8 cellular contexts compared by ENCODE assay signal in genomic region chrX:49040376-49040955, GRCh38. TPM values are rescaled to one million over a fixed set of nuclear protein-coding genes. Genes with fewer than 3 reads are reported as not detected.
A peak's percentile ranks its signal among the peaks of the same experiment; 100 is the strongest.
DNase-seq lines count a peak whose midpoint lies in the region; ATAC-seq, FAIRE-seq and TF ChIP-seq lines count a peak whose summit lies in the region.

No MANE protein-coding gene starts in this region.

- peak overlapping the region; percentile 86 for H3K27ac Mint-ChIP-seq in activated naive CD4-positive, alpha-beta T cell treated with anti-CD3 and anti-CD28 coated beads, Interleukin-2, amount 10 ng/mL, durations not matched to agents 7 days and 5 days
- peak overlapping the region; percentile 99 for H3K27ac Mint-ChIP-seq in type B pancreatic cell

- ATAC-seq in GM12878 (no peak), GM19463 (IDR thresholded peaks at IDR 0.05; ENCODE audit: unreplicated experiment) (no peak), sciatic nerve (no peak)

- RAD21 ChIA-PET in GM12878 (lab: Charles Lee; ENCODE audit: unreplicated experiment): interaction anchor here (2.2 kb wide), 1 partner anchor 38 kb away, joined by 9 read pairs; the partner anchor contains the start of gene GRIPAP1

- peaks cover 48% of the 10 kb centered on the region for H3K4me1 Mint-ChIP-seq in activated naive CD4-positive, alpha-beta T cell treated with anti-CD3 and anti-CD28 coated beads, Interleukin-2, amount 10 ng/mL, durations not matched to agents 7 days and 5 days
- peaks cover 17% of the 10 kb centered on the region for H3K4me1 Mint-ChIP-seq in type B pancreatic cell (ENCODE audit: unreplicated experiment)

- no peak for TF ChIP-seq EP300 in GM12878 (IDR thresholded peaks at IDR 0.05; ENCODE audit: borderline replicate concordance in 1 of 2, control insufficient read depth in 1 of 2, low read depth in 2 of 2, low read length in 2 of 2)

- H3K27ac ChIP-seq in GM12878 (ENCODE audit: control insufficient read depth, insufficient read depth) (0 out of 2 replicates have a peak overlapping the region, but pooled peaks have one; percentile 22), liver (ENCODE audit: low read depth in 1 of 2, low read length in 2 of 2) (peak overlapping the region; percentile 77 to 96)

- peaks cover 19% of the 10 kb centered on the region for H3K36me3 Mint-ChIP-seq in activated naive CD4-positive, alpha-beta T cell treated with anti-CD3 and anti-CD28 coated beads, Interleukin-2, amount 10 ng/mL, durations not matched to agents 7 days and 5 days
- H3K36me3 Mint-ChIP-seq in type B pancreatic cell: peaks cover 13% of the 10 kb centered on the region

- H3K79me2 ChIP-seq in GM12878 (ENCODE audit: control insufficient read depth, insufficient read depth, low read length): peaks cover 29% of the 10 kb centered on the region

- H3K27me3 ChIP-seq in GM12878 (replicated peaks in 1 of 2; ENCODE audit: control insufficient read depth in 2 of 2, insufficient read depth in 2 of 2, low read length in 1 of 2) (no peaks in the 10 kb centered on the region), liver (ENCODE audit: control insufficient read depth in 4 of 4, insufficient read depth in 4 of 4, low read length in 3 of 4) (no peaks in the 10 kb centered on the region)

- H3K27me3 Mint-ChIP-seq in activated naive CD4-positive, alpha-beta T cell treated with anti-CD3 and anti-CD28 coated beads, Interleukin-2, amount 10 ng/mL, durations not matched to agents 7 days and 5 days: no peaks in the 10 kb centered on the region
- no peaks in the 10 kb centered on the region for H3K27me3 Mint-ChIP-seq in type B pancreatic cell

- CTCF ChIA-PET in activated naive CD4-positive, alpha-beta T cell treated with anti-CD3 and anti-CD28 coated beads, Interleukin-2, amount 10 ng/mL, durations not matched to agents 7 days and 5 days (lab: Charles Lee): interaction anchor here (0.8 kb wide), 1 partner anchor 87 kb away, joined by 4 read pairs; no protein-coding TSS in a partner anchor
- CTCF ChIA-PET in GM12878 (lab: Yijun Ruan, JAX): interaction anchor here (0.8 to 1.5 kb wide), 3 partner anchors 13 to 82 kb away, joined by 3 to 4 read pairs (median 3); no protein-coding TSS in a partner anchor

- TF ChIP-seq CTCF in GM12878 (IDR thresholded peaks at IDR 0.05 in 2 of 3, conservative IDR thresholded peaks at IDR 0.05 in 1 of 3; ENCODE audit: control insufficient read depth in 2 of 3, extremely low read depth in 1 of 3, insufficient read depth in 1 of 3, low read depth in 3 of 3, low read length in 3 of 3) (no peak), liver (IDR thresholded peaks at IDR 0.05; ENCODE audit: low read depth, low read length, missing input control) (no peak), type B pancreatic cell (conservative IDR thresholded peaks at IDR 0.05) (no peak)

- H3K4me1 ChIP-seq in GM12878 (ENCODE audit: control insufficient read depth, insufficient read depth, low read length) (peaks cover 5% of the 10 kb centered on the region; the same call in 1 of the 2 replicates), liver (ENCODE audit: control insufficient read depth in 4 of 4, insufficient read depth in 4 of 4, low read length in 3 of 4) (peaks cover 5 to 24% (median 12%) of the 10 kb centered on the region in 4 donors)

- intact Hi-C loops in GM12878 (cut with micrococcal nuclease; ENCODE audit: unreplicated experiment) (loop anchor here (5.0 kb wide), 5 partner anchors 38 to 408 kb away; partner anchors contain the start of genes GRIPAP1, HDAC6, PIM2 and PQBP1), sciatic nerve (cut with DNase I) (no loop called here)

- H3K4me3 Mint-ChIP-seq in activated naive CD4-positive, alpha-beta T cell treated with anti-CD3 and anti-CD28 coated beads, Interleukin-2, amount 10 ng/mL, durations not matched to agents 7 days and 5 days: peak overlapping the region; percentile 47
- H3K4me3 Mint-ChIP-seq in type B pancreatic cell: peak overlapping the region; percentile 93

- TF ChIP-seq POLR2A in GM12878 (IDR thresholded peaks at IDR 0.05; ENCODE audit: low read depth, low read length): no peak
- TF ChIP-seq POLR2A in erythroblast (IDR thresholded peaks at IDR 0.05; ENCODE audit: low read length): no peak

- H3K9me3 Mint-ChIP-seq in activated naive CD4-positive, alpha-beta T cell treated with anti-CD3 and anti-CD28 coated beads, Interleukin-2, amount 10 ng/mL, durations not matched to agents 7 days and 5 days: no peaks in the 10 kb centered on the region
- H3K9me3 Mint-ChIP-seq in type B pancreatic cell: no peaks in the 10 kb centered on the region

- no peak overlapping the region for H2AFZ ChIP-seq in GM12878 (ENCODE audit: control insufficient read depth, low read depth, low read length)

- peak overlapping the region; percentile 30 for H3K4me2 ChIP-seq in GM12878 (ENCODE audit: control insufficient read depth, insufficient read depth)

- no peak for FAIRE-seq in GM12878 (lab: Jason Lieb, UNC)

- H3K9me3 ChIP-seq in GM12878 (replicated peaks; ENCODE audit: control insufficient read depth, insufficient read depth, low read length) (no peaks in the 10 kb centered on the region), liver (ENCODE audit: control insufficient read depth in 4 of 4, low read length in 3 of 4) (no peaks in the 10 kb centered on the region)

- POLR2A ChIA-PET in GM12878 (lab: Charles Lee): interaction anchor here (0.8 kb wide), 1 partner anchor 46 kb away, joined by 4 read pairs; no protein-coding TSS in a partner anchor

- BruUV-seq in GM12878 (replicated peaks; lab: Mats Ljungman, UMichigan): no TSS peak

- H3K36me3 ChIP-seq in GM12878 (ENCODE audit: control insufficient read depth in 2 of 2, insufficient read depth in 2 of 2, low read length in 1 of 2) (peaks cover 2 to 5% of the 10 kb centered on the region in 2 experiments; a peak in 2 of 4 replicates), liver (ENCODE audit: control insufficient read depth in 4 of 4, insufficient read depth in 3 of 4, low read depth in 1 of 4, low read length in 3 of 4) (peaks cover 5 to 14% (median 12%) of the 10 kb centered on the region in 4 donors)

- H3K4me3 ChIP-seq in GM12878: peak overlapping the region; percentile 17; the same call in 1 of the 2 replicates
- peak overlapping the region in 1 of 3 donors; percentile 28 for H3K4me3 ChIP-seq in liver (ENCODE audit: low read depth in 1 of 3, low read length in 3 of 3)

- H4K20me1 ChIP-seq in GM12878 (ENCODE audit: control insufficient read depth, insufficient read depth): no peaks in the 10 kb centered on the region

- DNase-seq in activated naive CD4-positive, alpha-beta T cell treated with anti-CD3 and anti-CD28 coated beads, Interleukin-2, amount 10 ng/mL, durations not matched to agents 7 days and 5 days: no peak
- no peak for DNase-seq in activated naive CD4-positive, alpha-beta T cell treated with anti-CD3 and anti-CD28 coated beads, Interleukin-2, amount 50 U/mL, for 16 hours
- DNase-seq in GM12878 (ENCODE audit: low read depth, low spot score): no peak
- DNase-seq in type B pancreatic cell (ENCODE audit: extremely low spot score, unreplicated experiment): no peak
- no peak for DNase-seq in sciatic nerve (ENCODE audit: low spot score)
- DNase-seq in erythroblast (lab: John Stamatoyannopoulos, UW): no peak

- no peak overlapping the region; the same call in 1 of the 2 replicates for H3K9ac ChIP-seq in GM12878 (ENCODE audit: control insufficient read depth, insufficient read depth, low read length)
- H3K9ac ChIP-seq in liver (ENCODE audit: low read depth in 1 of 2, low read length in 2 of 2): no peak overlapping the region

- TF ChIP-seq RAD21 in GM12878 (IDR thresholded peaks at IDR 0.05; ENCODE audit: insufficient read depth, low read depth, low read length) (no peak), liver (IDR thresholded peaks at IDR 0.05) (no peak)

- SMC1A ChIA-PET in GM12878 (lab: Charles Lee; ENCODE audit: uncharacterized antibody, unreplicated experiment): no interaction called here

- in situ Hi-C loops in GM12878 (cut with MboI): loop anchor here (5.0 kb wide), 1 partner anchor 73 kb away; no protein-coding TSS in a partner anchor

- 69% methylated on average over 7 of the region's 7 CpGs for WGBS in GM12878 (ENCODE audit: insufficient coverage, insufficient replicate concordance, low lambda C conversion rate, missing lambda C conversion rate)
- 34% methylated on average over 7 of the region's 7 CpGs for WGBS in liver

RNA-seq across cellular contexts. Expression of gene TFE3, which starts 2.7 kb away (rescaled TPM):
- total RNA-seq in GM12878 (2013; cell fraction: nucleolus; rRNA removed): 22.2 and 22.9 TPM in 2 replicates
- total RNA-seq in GM12878 (2014; rRNA removed) (16.8 and 17.9 TPM in 2 replicates), GM12878 (2014; rRNA removed; fragmentation: Illumina TruSeq; extraction: Trizol) (9.2 and 10.3 TPM in 2 replicates), GM12878 (2021) (16.7 and 18.0 TPM in 2 replicates), liver (10 to 100 TPM in 1 of 2 donors, 1 to 10 TPM in 1; 9.5 to 17.1 TPM), type B pancreatic cell (ENCODE audit: low replicate concordance) (29.6 and 53.9 TPM in 2 replicates), sciatic nerve (69.0 TPM)
- polyA plus RNA-seq in GM12878 (2011; ENCODE audit: low read depth): 7.9 TPM
- polyA plus RNA-seq in GM12878 (2011; rRNA removed) (5.3 and 8.2 TPM in 2 replicates), GM12878 (2014; fragmentation: Illumina TruSeq; extraction: Trizol) (11.4 and 16.1 TPM in 2 replicates), GM12878 (2014; fragmentation: Nextera tagmentation; extraction: Ambion mirVana) (1 to 10 TPM; 3.5 TPM), GM12878 (2014; rRNA removed) (19.5 and 20.4 TPM in 2 replicates), GM12878 (2016; fragmentation: Nextera tagmentation; extraction: Ambion mirVana) (10 to 100 TPM; 10.6 to 12.5 TPM), liver (10 to 100 TPM in 1 of 2 donors, 1 to 10 TPM in 1; 8.6 to 22.4 TPM)
- polyA plus RNA-seq in GM12878 (2011; cell fraction: cytosol; rRNA removed): 13.1 and 15.0 TPM in 2 replicates
- 9.9 and 16.2 TPM in 2 replicates for polyA plus RNA-seq in GM12878 (2011; cell fraction: nucleus; rRNA removed)
- polyA plus RNA-seq in GM12878 (2012): 21.7 and 21.9 TPM in 2 replicates
- polyA minus RNA-seq in GM12878 (2011; rRNA and poly(A)+ RNA removed): 14.9 and 19.3 TPM in 2 replicates
- polyA minus RNA-seq in GM12878 (2011; cell fraction: cytosol; rRNA and poly(A)+ RNA removed): 8.5 and 9.1 TPM in 2 replicates
- polyA minus RNA-seq in GM12878 (2011; cell fraction: nucleus; rRNA and poly(A)+ RNA removed): 7.3 and 12.6 TPM in 2 replicates

RNA-seq across cellular contexts. Expression of gene CCDC120, which starts 18.3 kb away (rescaled TPM):
- 0.15 and 0.77 TPM in 2 replicates for total RNA-seq in GM12878 (2013; cell fraction: nucleolus; rRNA removed)
- total RNA-seq in GM12878 (2014; rRNA removed) (0.56 and 0.65 TPM in 2 replicates), GM12878 (2014; rRNA removed; fragmentation: Illumina TruSeq; extraction: Trizol) (0.41 and 0.45 TPM in 2 replicates), GM12878 (2021) (3.7 and 4.1 TPM in 2 replicates), liver (1 to 10 TPM; 1.0 to 1.9 TPM), type B pancreatic cell (ENCODE audit: low replicate concordance) (25.3 and 48.6 TPM in 2 replicates), sciatic nerve (7.9 TPM)
- 2.2 TPM for polyA plus RNA-seq in GM12878 (2011; ENCODE audit: low read depth)
- polyA plus RNA-seq in GM12878 (2011; rRNA removed) (0.03 and 0.11 TPM in 2 replicates), GM12878 (2014; fragmentation: Illumina TruSeq; extraction: Trizol) (1.4 and 2.1 TPM in 2 replicates), GM12878 (2014; fragmentation: Nextera tagmentation; extraction: Ambion mirVana) (under 1 TPM; 0.18 to 0.27 TPM), GM12878 (2014; rRNA removed) (2.5 and 3.2 TPM in 2 replicates), GM12878 (2016; fragmentation: Nextera tagmentation; extraction: Ambion mirVana) (1 to 10 TPM in 1 of 2 experiments, under 1 TPM in 1; 0.95 to 1.2 TPM), liver (1 to 10 TPM; 1.3 to 3.4 TPM)
- 0.07 and 0.13 TPM in 2 replicates for polyA plus RNA-seq in GM12878 (2011; cell fraction: cytosol; rRNA removed)
- 0.30 and 0.38 TPM in 2 replicates for polyA plus RNA-seq in GM12878 (2011; cell fraction: nucleus; rRNA removed)
- 2.8 and 4.3 TPM in 2 replicates for polyA plus RNA-seq in GM12878 (2012)
- not detected in 2 replicates for polyA minus RNA-seq in GM12878 (2011; rRNA and poly(A)+ RNA removed)
- polyA minus RNA-seq in GM12878 (2011; cell fraction: cytosol; rRNA and poly(A)+ RNA removed): not detected in 2 replicates
- polyA minus RNA-seq in GM12878 (2011; cell fraction: nucleus; rRNA and poly(A)+ RNA removed): 0.29 TPM in 1 of 2 replicates, not detected in the other

RNA-seq across cellular contexts. Expression of gene PRAF2, which starts 33.3 kb away (rescaled TPM):
- 2.0 and 2.4 TPM in 2 replicates for total RNA-seq in GM12878 (2013; cell fraction: nucleolus; rRNA removed)
- total RNA-seq in GM12878 (2014; rRNA removed): 4.7 and 5.7 TPM in 2 replicates
- total RNA-seq in GM12878 (2014; rRNA removed; fragmentation: Illumina TruSeq; extraction: Trizol): 2.0 and 2.6 TPM in 2 replicates
- 11.1 and 11.6 TPM in 2 replicates for total RNA-seq in GM12878 (2021)
- 5.2 TPM for polyA plus RNA-seq in GM12878 (2011; ENCODE audit: low read depth)
- polyA plus RNA-seq in GM12878 (2011; rRNA removed): 0.49 and 0.80 TPM in 2 replicates
- 1.0 TPM in 2 replicates for polyA plus RNA-seq in GM12878 (2011; cell fraction: cytosol; rRNA removed)
- 4.9 and 6.0 TPM in 2 replicates for polyA plus RNA-seq in GM12878 (2011; cell fraction: nucleus; rRNA removed)
- 10.1 and 10.5 TPM in 2 replicates for polyA plus RNA-seq in GM12878 (2012)
- 11.8 and 16.2 TPM in 2 replicates for polyA plus RNA-seq in GM12878 (2014; fragmentation: Illumina TruSeq; extraction: Trizol)
- polyA plus RNA-seq in GM12878 (2014; fragmentation: Nextera tagmentation; extraction: Ambion mirVana): 1 to 10 TPM; 2.8 to 4.6 TPM
- 7.7 and 9.4 TPM in 2 replicates for polyA plus RNA-seq in GM12878 (2014; rRNA removed)
- 10 to 100 TPM; 13.6 to 16.7 TPM for polyA plus RNA-seq in GM12878 (2016; fragmentation: Nextera tagmentation; extraction: Ambion mirVana)
- 0.72 TPM in 1 of 2 replicates, not detected in the other for polyA minus RNA-seq in GM12878 (2011; rRNA and poly(A)+ RNA removed)
- not detected in 2 replicates for polyA minus RNA-seq in GM12878 (2011; cell fraction: cytosol; rRNA and poly(A)+ RNA removed)
- polyA minus RNA-seq in GM12878 (2011; cell fraction: nucleus; rRNA and poly(A)+ RNA removed): 1.6 and 1.7 TPM in 2 replicates
- total RNA-seq in liver: 1 to 10 TPM; 1.4 to 2.1 TPM
- 1 to 10 TPM; 5.7 to 8.2 TPM for polyA plus RNA-seq in liver
- 10.0 and 29.7 TPM in 2 replicates for total RNA-seq in type B pancreatic cell (ENCODE audit: low replicate concordance)
- total RNA-seq in sciatic nerve: 29.6 TPM

RNA-seq across cellular contexts. Expression of gene GRIPAP1, which starts 38.4 kb away (rescaled TPM):
- 49.1 and 53.3 TPM in 2 replicates for total RNA-seq in GM12878 (2013; cell fraction: nucleolus; rRNA removed)
- total RNA-seq in GM12878 (2014; rRNA removed) (17.2 and 17.5 TPM in 2 replicates), GM12878 (2014; rRNA removed; fragmentation: Illumina TruSeq; extraction: Trizol) (21.5 and 21.6 TPM in 2 replicates), GM12878 (2021) (37.7 and 44.7 TPM in 2 replicates), liver (10 to 100 TPM; 14.1 to 21.3 TPM), type B pancreatic cell (ENCODE audit: low replicate concordance) (43.3 and 54.7 TPM in 2 replicates), sciatic nerve (53.5 TPM)
- 28.8 TPM for polyA plus RNA-seq in GM12878 (2011; ENCODE audit: low read depth)
- polyA plus RNA-seq in GM12878 (2011; rRNA removed) (37.6 and 40.7 TPM in 2 replicates), GM12878 (2014; fragmentation: Illumina TruSeq; extraction: Trizol) (25.7 and 29.6 TPM in 2 replicates), GM12878 (2014; fragmentation: Nextera tagmentation; extraction: Ambion mirVana) (1 to 10 TPM; 4.2 to 4.9 TPM), GM12878 (2014; rRNA removed) (35.2 TPM in 2 replicates), GM12878 (2016; fragmentation: Nextera tagmentation; extraction: Ambion mirVana) (10 to 100 TPM; 24.9 to 26.7 TPM), liver (10 to 100 TPM; 15.4 to 17.3 TPM)
- 29.1 and 32.9 TPM in 2 replicates for polyA plus RNA-seq in GM12878 (2011; cell fraction: cytosol; rRNA removed)
- 111 and 130 TPM in 2 replicates for polyA plus RNA-seq in GM12878 (2011; cell fraction: nucleus; rRNA removed)
- 39.8 and 54.3 TPM in 2 replicates for polyA plus RNA-seq in GM12878 (2012)
- 25.2 and 28.9 TPM in 2 replicates for polyA minus RNA-seq in GM12878 (2011; rRNA and poly(A)+ RNA removed)
- 8.0 and 11.7 TPM in 2 replicates for polyA minus RNA-seq in GM12878 (2011; cell fraction: cytosol; rRNA and poly(A)+ RNA removed)
- 19.5 and 29.8 TPM in 2 replicates for polyA minus RNA-seq in GM12878 (2011; cell fraction: nucleus; rRNA and poly(A)+ RNA removed)

RNA-seq across cellular contexts. Expression of gene WDR45, which starts 39.2 kb away (rescaled TPM):
- 51.2 and 54.7 TPM in 2 replicates for total RNA-seq in GM12878 (2013; cell fraction: nucleolus; rRNA removed)
- total RNA-seq in GM12878 (2014; rRNA removed) (14.9 and 20.4 TPM in 2 replicates), GM12878 (2014; rRNA removed; fragmentation: Illumina TruSeq; extraction: Trizol) (12.5 and 12.7 TPM in 2 replicates), GM12878 (2021) (19.7 and 20.8 TPM in 2 replicates), liver (10 to 100 TPM; 28.0 to 47.9 TPM), type B pancreatic cell (ENCODE audit: low replicate concordance) (45.5 and 53.3 TPM in 2 replicates), sciatic nerve (70.9 TPM)
- polyA plus RNA-seq in GM12878 (2011; ENCODE audit: low read depth): 64.5 TPM
- polyA plus RNA-seq in GM12878 (2011; rRNA removed) (18.2 and 29.8 TPM in 2 replicates), GM12878 (2014; fragmentation: Illumina TruSeq; extraction: Trizol) (18.6 and 19.7 TPM in 2 replicates), GM12878 (2014; fragmentation: Nextera tagmentation; extraction: Ambion mirVana) (10 to 100 TPM in 1 of 2 experiments, 1 to 10 TPM in 1; 5.9 to 10.3 TPM), GM12878 (2014; rRNA removed) (29.7 and 30.9 TPM in 2 replicates), GM12878 (2016; fragmentation: Nextera tagmentation; extraction: Ambion mirVana) (10 to 100 TPM; 22.1 to 25.4 TPM), liver (10 to 100 TPM; 51.2 to 60.7 TPM)
- 37.2 and 45.7 TPM in 2 replicates for polyA plus RNA-seq in GM12878 (2011; cell fraction: cytosol; rRNA removed)
- 141 and 162 TPM in 2 replicates for polyA plus RNA-seq in GM12878 (2011; cell fraction: nucleus; rRNA removed)
- polyA plus RNA-seq in GM12878 (2012): 21.5 and 32.2 TPM in 2 replicates
- 37.1 and 54.6 TPM in 2 replicates for polyA minus RNA-seq in GM12878 (2011; rRNA and poly(A)+ RNA removed)
- polyA minus RNA-seq in GM12878 (2011; cell fraction: cytosol; rRNA and poly(A)+ RNA removed): 9.1 and 13.9 TPM in 2 replicates
- 33.4 and 43.1 TPM in 2 replicates for polyA minus RNA-seq in GM12878 (2011; cell fraction: nucleus; rRNA and poly(A)+ RNA removed)
